Comparison of ENCODE assay signal across 15 cellular contexts in genomic region chr4:1814453-1814852, GRCh38.
DNase-seq lines count a peak whose midpoint lies in the region; ATAC-seq and TF ChIP-seq lines count a peak whose summit lies in the region.
"Had no signal": no experiment of that assay in that cellular context is flagged by ENCODE, and none has a peak within 500 bp of the region (broad histone marks: within the 10 kb centered on the region; RNA-seq: fewer than 3 reads in every experiment).

No MANE protein-coding gene starts in this region.

- H3K27me3 Mint-ChIP-seq in nephron progenitor cell (ENCODE audit: low read depth, poor library complexity) = no peaks in the 10 kb centered on the region
- H3K27me3 Mint-ChIP-seq: CD4-positive, alpha-beta memory T cell had no signal

- H3K36me3 ChIP-seq in BLaER1 = peaks cover 77% of the 10 kb centered on the region

- no peak for ATAC-seq in HG03159 (IDR thresholded peaks at IDR 0.05; ENCODE audit: unreplicated experiment)
- ATAC-seq: GM23338, HCT116 had no signal

- peaks cover 45% of the 10 kb centered on the region for H3K4me1 ChIP-seq in BLaER1

- peaks cover 21% of the 10 kb centered on the region for H3K36me3 Mint-ChIP-seq in nephron progenitor cell (ENCODE audit: low read depth)

- CTCF ChIA-PET in RWPE1 (lab: Yijun Ruan, JAX) = no interaction called here

- TF ChIP-seq CTCF in RWPE1 (conservative IDR thresholded peaks at IDR 0.05; ENCODE audit: low read depth) = no peak
- no peak for TF ChIP-seq CTCF in nephron progenitor cell (IDR thresholded peaks at IDR 0.05)

- H3K27ac ChIP-seq in BLaER1 = peak overlapping the region; percentile 34; the same call in 1 of the 2 replicates
- peak overlapping the region; percentile 91 for H3K27ac ChIP-seq in RWPE1

- no peaks in the 10 kb centered on the region for H3K9me3 ChIP-seq in BLaER1

- H3K27ac Mint-ChIP-seq in nephron progenitor cell = peak overlapping the region; percentile 22
- H3K27ac Mint-ChIP-seq: GM23338, H9 had no signal

- H3K4me1 Mint-ChIP-seq in nephron progenitor cell = no peaks in the 10 kb centered on the region

- peak overlapping the region; percentile 2; the same call in 1 of the 2 replicates for H3K9ac ChIP-seq in BLaER1

- peak overlapping the region; percentile 81 for H3K4me2 ChIP-seq in BLaER1
- H3K4me2 ChIP-seq: GM23338 had no signal

- H3K4me3 ChIP-seq in BLaER1 = no peak overlapping the region; the same call in 1 of the 2 replicates
- H3K4me3 ChIP-seq: GM23338 had no signal

- peaks cover 70% of the 10 kb centered on the region for H4K20me1 ChIP-seq in BLaER1

- DNase-seq in RWPE1 (ENCODE audit: low spot score) = no peak
- DNase-seq in nephron progenitor cell = no peak
- no peak for DNase-seq in Kasumi-1 (lab: John Stamatoyannopoulos, UW)
- no peak for DNase-seq in iPS-NIHi11 (ENCODE audit: low spot score)
- DNase-seq: C1 segment of cervical spinal cord; Calu3; CD4-positive, alpha-beta memory T cell; COR-L47; DMS79 treated with DMSO at 0.1 percent for 48 hours; GF-D8; H9 had no signal

- H3K9me3 Mint-ChIP-seq in nephron progenitor cell = no peaks in the 10 kb centered on the region
- H3K9me3 Mint-ChIP-seq: CD4-positive, alpha-beta memory T cell; GM23338; H9 had no signal

- no peaks in the 10 kb centered on the region for H3K27me3 ChIP-seq in BLaER1

- POLR2A ChIA-PET in RWPE1 (lab: Yijun Ruan, JAX; ENCODE audit: low non-redundant PET) = no interaction called here

- H3K4me3 Mint-ChIP-seq in nephron progenitor cell = no peak overlapping the region
- H3K4me3 Mint-ChIP-seq: CD4-positive, alpha-beta memory T cell; GM23338; H9 had no signal
